In genomic region chr16:9518054-9518453, GRCh38 we compare ENCODE assay signal across 16 cellular contexts.
DNase-seq lines count a peak whose midpoint lies in the region; ATAC-seq and TF ChIP-seq lines count a peak whose summit lies in the region.
"Had no signal": no experiment of that assay in that cellular context is flagged by ENCODE, and none has a peak within 500 bp of the region (broad histone marks: within the 10 kb centered on the region; RNA-seq: fewer than 3 reads in every experiment).

No MANE protein-coding gene starts in this region.

- H3K36me3 ChIP-seq in RWPE2 (ENCODE audit: low read depth): no peaks in the 10 kb centered on the region
- no peaks in the 10 kb centered on the region for H3K36me3 ChIP-seq in lung (ENCODE audit: control insufficient read depth in 2 of 2, insufficient read depth in 2 of 2, low read length in 2 of 2)
- H3K36me3 ChIP-seq: BE2C had no signal

- ATAC-seq in RWPE2 (ENCODE audit: low read depth) (0 out of 3 replicates have a peak, but pooled peaks have one; percentile 12), lung (ENCODE audit: insufficient read depth, low FRiP score) (peak; percentile 49), HG03565 (IDR thresholded peaks at IDR 0.05; ENCODE audit: unreplicated experiment) (no peak)
- ATAC-seq: HCT116 had no signal

- no peaks in the 10 kb centered on the region for H3K27me3 ChIP-seq in RWPE2 (ENCODE audit: insufficient read depth, poor library complexity, severe bottlenecking)
- H3K27me3 ChIP-seq in lung (ENCODE audit: control insufficient read depth, insufficient read depth): no peaks in the 10 kb centered on the region
- H3K27me3 ChIP-seq: BE2C had no signal

- H3K27ac ChIP-seq in RWPE2 (ENCODE audit: poor library complexity, severe bottlenecking) (peak overlapping the region; percentile 26), lung (ENCODE audit: low read depth in 1 of 2, low read length in 1 of 2) (no peak overlapping the region), caudate nucleus (ENCODE audit: low read depth, low read length) (no peak overlapping the region)
- H3K27ac ChIP-seq: SK-N-MC had no signal

- no peaks in the 10 kb centered on the region for H3K9me3 ChIP-seq in RWPE2 (ENCODE audit: severe bottlenecking)
- H3K9me3 ChIP-seq in lung (ENCODE audit: control insufficient read depth in 2 of 2, insufficient read depth in 1 of 2, low read length in 1 of 2): peaks cover under 1 to 2% of the 10 kb centered on the region in 2 donors
- H3K9me3 ChIP-seq: BE2C had no signal

- H3K4me1 ChIP-seq in RWPE2 (ENCODE audit: insufficient read depth, poor library complexity, severe bottlenecking) (no peaks in the 10 kb centered on the region), lung (ENCODE audit: control insufficient read depth in 2 of 2, insufficient read depth in 2 of 2, low read length in 2 of 2) (no peaks in the 10 kb centered on the region)
- H3K4me1 ChIP-seq: BE2C had no signal

- TF ChIP-seq CTCF in RWPE2 (IDR thresholded peaks at IDR 0.05; ENCODE audit: poor library complexity, severe bottlenecking) (no peak), lung (IDR thresholded peaks at IDR 0.05; ENCODE audit: control extremely low read depth, extremely low read depth) (no peak)

- H3K4me3 ChIP-seq in RWPE2 (ENCODE audit: severe bottlenecking) (no peak overlapping the region), lung (no peak overlapping the region)
- H3K4me3 ChIP-seq: SK-N-MC had no signal

- DNase-seq in RWPE2 (ENCODE audit: low spot score) (no peak), epidermal melanocyte (ENCODE audit: insufficient read length, low spot score) (peak; percentile 82), lung (ENCODE audit: low spot score) (no peak), ureter (ENCODE audit: low spot score) (peak; percentile 68), caudate nucleus (lab: John Stamatoyannopoulos, UW) (no peak), NCI-H1105 (lab: John Stamatoyannopoulos, UW) (no peak)
- DNase-seq: BE2C; CD4-positive, alpha-beta memory T cell; DMS79 treated with DMSO at 0.1 percent for 48 hours; GDM1; NCI-H1417 treated with DMSO at 0.1 percent for 48 hours; NCI-H2029; NCI-H510A treated with DMSO at 0.1 percent for 48 hours had no signal

- 56 to 70% methylated on average over 3 of the region's 3 CpGs for WGBS in lung, 2 donors

Comparison
In these comparisons a context has a peak if more than half of its experiments do, and no peak if none do; other contexts are left out.
1. DNase-seq: peak in epidermal melanocyte (single experiment) and ureter (single experiment); none in RWPE2 (single experiment), lung (single experiment), caudate nucleus (0 of 61) and NCI-H1105 (single experiment).